14 cellular contexts compared by ENCODE assay signal in genomic region chr15:74847462-74847861, GRCh38. TPM values are rescaled to one million over a fixed set of nuclear protein-coding genes. Genes with fewer than 3 reads are reported as not detected.
DNase-seq lines count a peak whose midpoint lies in the region; ATAC-seq and TF ChIP-seq lines count a peak whose summit lies in the region.
"Had no signal": no experiment of that assay in that cellular context is flagged by ENCODE, and none has a peak within 500 bp of the region (broad histone marks: within the 10 kb centered on the region; RNA-seq: fewer than 3 reads in every experiment).

No MANE protein-coding gene starts in this region.

- intact Hi-C loops in Right ventricle myocardium inferior (cut with DNase I) (no loop called here), cardiac septum (cut with DNase I) (no loop called here), thyroid gland (cut with DNase I) (no loop called here), lower lobe of right lung (cut with DNase I) (no loop called here)

- DNase-seq in Right ventricle myocardium inferior (ENCODE audit: missing footprints) (no peak), cardiac septum (ENCODE audit: low spot score) (no peak), caudate nucleus (lab: John Stamatoyannopoulos, UW) (peak in 2 of 61 donors; percentile 24 to 36), thyroid gland (peak; percentile 84 to 85), lower lobe of right lung (no peak), OCI-M1 (lab: John Stamatoyannopoulos, UW) (no peak), ecto neural progenitor cell (ENCODE audit: low spot score) (no peak)
- DNase-seq: activated CD4-positive, CD25-positive, alpha-beta regulatory T cell treated with anti-CD3 and anti-CD28 coated beads, Interleukin-2, amount 50 U/mL, for 72 hours; DND-41; islet precursor cell; NCI-H1105 treated with DMSO at 0.1 percent for 48 hours; NCI-H2227 treated with DMSO at 0.1 percent for 48 hours had no signal

- H3K9me3 ChIP-seq in thyroid gland = no peaks in the 10 kb centered on the region
- H3K9me3 ChIP-seq in lower lobe of right lung = no peaks in the 10 kb centered on the region

- H3K4me3 ChIP-seq in thyroid gland (replicated peaks in 1 of 3) (no peak overlapping the region), lower lobe of right lung (no peak overlapping the region)

- H3K4me1 ChIP-seq in thyroid gland = peaks cover 14 to 25% of the 10 kb centered on the region in 2 donors
- H3K4me1 ChIP-seq in lower lobe of right lung = peaks cover 10% of the 10 kb centered on the region

- TF ChIP-seq POLR2A in thyroid gland (IDR thresholded peaks at IDR 0.05) = no peak

- H3K27ac ChIP-seq in caudate nucleus (ENCODE audit: low read depth, low read length) (peak overlapping the region; percentile 64), layer of hippocampus (ENCODE audit: low read depth, low read length) (peak overlapping the region; percentile 6), thyroid gland (peak overlapping the region; percentile 28 to 65 (median 53)), lower lobe of right lung (no peak overlapping the region)
- H3K27ac ChIP-seq: epithelial cell of prostate had no signal

- TF ChIP-seq CTCF in thyroid gland (IDR thresholded peaks at IDR 0.05) (no peak), lower lobe of right lung (IDR thresholded peaks at IDR 0.05) (no peak)

- peaks cover 34 to 41% of the 10 kb centered on the region in 2 donors for H3K36me3 ChIP-seq in thyroid gland
- peaks cover 77% of the 10 kb centered on the region for H3K36me3 ChIP-seq in lower lobe of right lung

- 21 to 55% methylated on average over 3 of the region's 3 CpGs for whole genome bisulfite sequencing in thyroid gland, 2 donors

- H3K27me3 ChIP-seq in layer of hippocampus (ENCODE audit: control insufficient read depth, insufficient read depth, low read length) = no peaks in the 10 kb centered on the region
- no peaks in the 10 kb centered on the region for H3K27me3 ChIP-seq in thyroid gland
- H3K27me3 ChIP-seq in lower lobe of right lung (ENCODE audit: low read depth) = no peaks in the 10 kb centered on the region

- peak; percentile 30 for ATAC-seq in Right ventricle myocardium inferior
- ATAC-seq in lower lobe of right lung = no peak

RNA-seq across cellular contexts. Expression of gene ULK3, which starts 4.5 kb away (rescaled TPM):
- 42.3 TPM for total RNA-seq in Right ventricle myocardium inferior
- total RNA-seq in cardiac septum = 25.6 TPM
- 10 to 100 TPM; 40.9 to 91.1 (median 74.7) TPM for total RNA-seq in thyroid gland
- 40.3 TPM for total RNA-seq in lower lobe of right lung

RNA-seq across cellular contexts. Expression of gene CPLX3, which starts 21.0 kb away (rescaled TPM):
- total RNA-seq in Right ventricle myocardium inferior (2.8 TPM), cardiac septum (0.67 TPM), thyroid gland (not detected), lower lobe of right lung (not detected)

RNA-seq across cellular contexts. Expression of gene SCAMP2, which starts 25.7 kb away (rescaled TPM):
- total RNA-seq in Right ventricle myocardium inferior (42.6 TPM), cardiac septum (33.3 TPM), thyroid gland (100 to 1,000 TPM in 2 of 4 donors, 10 to 100 TPM in 2; 59.3 to 129 (median 104) TPM), lower lobe of right lung (122 TPM)

RNA-seq across cellular contexts. Expression of gene LMAN1L, which starts 34.8 kb away (rescaled TPM):
- total RNA-seq in Right ventricle myocardium inferior = 21.9 TPM
- 7.9 TPM for total RNA-seq in cardiac septum
- 1 to 10 TPM in 1 of 4 donors, not detected in 3; 3.5 TPM for total RNA-seq in thyroid gland
- total RNA-seq in lower lobe of right lung = not detected

RNA-seq across cellular contexts. Expression of gene MPI, which starts 42.4 kb away (rescaled TPM):
- total RNA-seq in Right ventricle myocardium inferior (60.8 TPM), cardiac septum (44.5 TPM), thyroid gland (10 to 100 TPM; 72.2 to 91.1 (median 88.5) TPM), lower lobe of right lung (29.4 TPM)

Comparison
In these comparisons a context has a peak if more than half of its experiments do, and no peak if none do; other contexts are left out.
1. DNase-seq: peak in thyroid gland (2 of 2); none in Right ventricle myocardium inferior (single experiment), cardiac septum (single experiment), lower lobe of right lung (single experiment), OCI-M1 (single experiment) and ecto neural progenitor cell (single experiment).